ENCODE assay signal across 13 cellular contexts in genomic region chr9:2229109-2229733, GRCh38.
DNase-seq lines count a peak whose midpoint lies in the region; ATAC-seq and TF ChIP-seq lines count a peak whose summit lies in the region.
"Had no signal": no experiment of that assay in that cellular context is flagged by ENCODE, and none has a peak within 500 bp of the region (broad histone marks: within the 10 kb centered on the region; RNA-seq: fewer than 3 reads in every experiment).

No MANE protein-coding gene starts in this region.

- H3K27me3 ChIP-seq in GM06990 (replicated peaks; ENCODE audit: control insufficient read depth, insufficient read depth, low read length) (no peaks in the 10 kb centered on the region), heart right ventricle (no peaks in the 10 kb centered on the region)

- H3K4me3 ChIP-seq in GM06990 (replicated peaks; ENCODE audit: low read depth, low read length) (no peak overlapping the region), heart right ventricle (no peak overlapping the region)
- H3K4me3 ChIP-seq: GM23248 had no signal

- H3K4me1 Mint-ChIP-seq in effector memory CD8-positive, alpha-beta T cell (ENCODE audit: low read depth in 2 of 2): no peaks in the 10 kb centered on the region
- H3K4me1 Mint-ChIP-seq: CD4-positive, alpha-beta memory T cell had no signal

- peaks cover 0 to 28% (median 19%) of the 10 kb centered on the region in 9 donors for H3K4me1 ChIP-seq in heart right ventricle

- H3K36me3 Mint-ChIP-seq in effector memory CD8-positive, alpha-beta T cell (ENCODE audit: insufficient read depth): no peaks in the 10 kb centered on the region

- peaks cover 0 to 8% of the 10 kb centered on the region in 2 donors for H3K27me3 Mint-ChIP-seq in effector memory CD8-positive, alpha-beta T cell
- H3K27me3 Mint-ChIP-seq: CD4-positive, alpha-beta memory T cell had no signal

- peak; percentile 26 for DNase-seq in GM06990 (ENCODE audit: extremely low read depth, insufficient read length)
- peak; percentile 60 for DNase-seq in KBM-7
- DNase-seq in heart right ventricle: no peak
- DNase-seq in occipital lobe (lab: John Stamatoyannopoulos, UW): no peak
- DNase-seq in effector memory CD8-positive, alpha-beta T cell: no peak
- DNase-seq: activated CD8-positive, alpha-beta T cell treated with anti-CD3 and anti-CD28 coated beads, Interleukin-2, amount 10 ng/mL, durations not matched to agents 7 days and 5 days; CD4-positive, alpha-beta memory T cell; GM23248; kidney; stimulated activated CD4-positive, alpha-beta T cell treated with anti-CD3 and anti-CD28 coated beads, Interleukin-4, amount 100 ng/mL, for 1 hour had no signal

- H3K9me3 ChIP-seq in heart right ventricle: no peaks in the 10 kb centered on the region

- intact Hi-C loops in heart right ventricle (cut with DNase I): no loop called here

- no peak overlapping the region for H3K27ac Mint-ChIP-seq in effector memory CD8-positive, alpha-beta T cell
- H3K27ac Mint-ChIP-seq: activated CD8-positive, alpha-beta T cell treated with anti-CD3 and anti-CD28 coated beads, Interleukin-2, amount 10 ng/mL, durations not matched to agents 7 days and 5 days; CD4-positive, alpha-beta memory T cell had no signal

- H3K9me3 Mint-ChIP-seq in effector memory CD8-positive, alpha-beta T cell: no peaks in the 10 kb centered on the region

- H3K27ac ChIP-seq in heart right ventricle: peak overlapping the region in 8 of 10 donors; percentile 7 to 54 (median 36)
- H3K27ac ChIP-seq: GM23248 had no signal

- H3K4me3 Mint-ChIP-seq in effector memory CD8-positive, alpha-beta T cell: no peak overlapping the region
- H3K4me3 Mint-ChIP-seq: activated CD8-positive, alpha-beta T cell treated with anti-CD3 and anti-CD28 coated beads, Interleukin-2, amount 10 ng/mL, durations not matched to agents 7 days and 5 days; CD4-positive, alpha-beta memory T cell had no signal

- in situ Hi-C loops in KBM-7 (cut with MboI; ENCODE audit: low pct_unique_long_range_greater_than_20kb, low sequenced_read_pairs): no loop called here

- 49 to 62% methylated on average over 3 of the region's 3 CpGs for WGBS in heart right ventricle, 2 donors

- TF ChIP-seq CTCF in GM06990 (IDR thresholded peaks at IDR 0.05; ENCODE audit: insufficient read depth, low read length, poor library complexity, severe bottlenecking) (no peak), heart right ventricle (IDR thresholded peaks at IDR 0.05) (no peak)

- no peaks in the 10 kb centered on the region for H3K36me3 ChIP-seq in GM06990 (ENCODE audit: control insufficient read depth, insufficient read depth, low read length)
- H3K36me3 ChIP-seq in heart right ventricle: no peaks in the 10 kb centered on the region

- ATAC-seq in GM21723 (IDR thresholded peaks at IDR 0.05; ENCODE audit: unreplicated experiment) (peak; percentile 87), heart right ventricle (peak in 5 of 8 donors; percentile 32 to 83 (median 62)), HG02623 (IDR thresholded peaks at IDR 0.05; ENCODE audit: unreplicated experiment) (no peak)
- ATAC-seq in activated CD4-positive, CD25-positive, alpha-beta regulatory T cell treated with anti-CD3 and anti-CD28 coated beads, Interleukin-2, amount 50 U/mL, for 24 hours: no peak
- ATAC-seq in effector memory CD8-positive, alpha-beta T cell (replicated peaks): no peak
- ATAC-seq: activated CD8-positive, alpha-beta T cell treated with anti-CD3 and anti-CD28 coated beads, Interleukin-2, amount 10 ng/mL, durations not matched to agents 7 days and 5 days had no signal

Comparison
In these comparisons a context has a peak if more than half of its experiments do, and no peak if none do; other contexts are left out.
1. DNase-seq: peak in GM06990 (single experiment) and KBM-7 (single experiment); none in heart right ventricle (0 of 2), occipital lobe (single experiment) and effector memory CD8-positive, alpha-beta T cell (0 of 3).
2. ATAC-seq: peak in GM21723 (single experiment) and heart right ventricle (5 of 8); none in HG02623 (single experiment), activated CD4-positive, CD25-positive, alpha-beta regulatory T cell treated with anti-CD3 and anti-CD28 coated beads, Interleukin-2, amount 50 U/mL, for 24 hours (0 of 2) and effector memory CD8-positive, alpha-beta T cell (single experiment).